In genomic region chr3:50608278-50608677, GRCh38 we compare ENCODE assay signal across 15 cellular contexts. TPM values are rescaled to one million over a fixed set of nuclear protein-coding genes. Genes with fewer than 3 reads are reported as not detected.
DNase-seq lines count a peak whose midpoint lies in the region; ATAC-seq and TF ChIP-seq lines count a peak whose summit lies in the region.
"Had no signal": no experiment of that assay in that cellular context is flagged by ENCODE, and none has a peak within 500 bp of the region (broad histone marks: within the 10 kb centered on the region; RNA-seq: fewer than 3 reads in every experiment).

No MANE protein-coding gene starts in this region.

- DNase-seq in T-helper 1 cell (no peak), psoas muscle (peak in 1 of 2 donors; percentile 46), neural progenitor cell (ENCODE audit: low spot score) (no peak), NCI-H446 (lab: John Stamatoyannopoulos, UW) (no peak), germinal center (ENCODE audit: low spot score) (no peak)
- DNase-seq in CD4-positive, alpha-beta memory T cell: peak in 1 of 5 donors; percentile 7
- peak; percentile 26 for DNase-seq in activated naive CD8-positive, alpha-beta T cell treated with anti-CD3 and anti-CD28 coated beads, Interleukin-2, amount 50 U/mL, for 24 hours
- DNase-seq: Caco-2; endodermal cell; foreskin keratinocyte; NK-92 treated with Interleukin-12 subunit alpha and Interleukin-12 subunit beta, amount 100 ng/mL, for 24 hours; posterior cingulate gyrus had no signal

- peak overlapping the region; percentile 81 for H3K27ac ChIP-seq in CD4-positive, alpha-beta memory T cell (ENCODE audit: low read depth, low read length)
- H3K27ac ChIP-seq in psoas muscle: peak overlapping the region; percentile 91
- H3K27ac ChIP-seq in neural progenitor cell: no peak overlapping the region
- H3K27ac ChIP-seq: 22Rv1, foreskin keratinocyte had no signal

- H2AFZ ChIP-seq in neural progenitor cell (replicated peaks): no peak overlapping the region

- H3K9me3 ChIP-seq in CD4-positive, alpha-beta memory T cell (ENCODE audit: control insufficient read depth in 1 of 2, low read length in 2 of 2): no peaks in the 10 kb centered on the region
- no peaks in the 10 kb centered on the region for H3K9me3 ChIP-seq in psoas muscle
- no peaks in the 10 kb centered on the region for H3K9me3 ChIP-seq in neural progenitor cell (ENCODE audit: low read depth)
- H3K9me3 ChIP-seq: Caco-2 had no signal

- no peak overlapping the region for H3K4me2 ChIP-seq in neural progenitor cell

- no peak for ATAC-seq in activated naive CD8-positive, alpha-beta T cell treated with anti-CD3 and anti-CD28 coated beads, Interleukin-2, amount 50 U/mL, for 24 hours
- no peak for ATAC-seq in psoas muscle
- ATAC-seq: foreskin keratinocyte had no signal

- no peaks in the 10 kb centered on the region for H3K79me2 ChIP-seq in neural progenitor cell (ENCODE audit: low read depth)

- no peaks in the 10 kb centered on the region for H3K27me3 ChIP-seq in CD4-positive, alpha-beta memory T cell (ENCODE audit: insufficient read depth, low read length)
- H3K27me3 ChIP-seq in psoas muscle (ENCODE audit: insufficient read depth in 3 of 3, low read length in 2 of 3) (no peaks in the 10 kb centered on the region), neural progenitor cell (peaks cover 33% of the 10 kb centered on the region)
- H3K27me3 ChIP-seq: foreskin keratinocyte had no signal

- H3K4me3 Mint-ChIP-seq in T-helper 1 cell treated with Interleukin-12 subunit alpha and Interleukin-12 subunit beta and Interleukin-4 antibody, amounts not matched to agents 30 μg/mL and 1 μg/mL, for 36 hours: peak overlapping the region; percentile 98
- H3K4me3 Mint-ChIP-seq in CD4-positive, alpha-beta memory T cell: peak overlapping the region; percentile 92 to 99 (median 96)
- H3K4me3 Mint-ChIP-seq in activated naive CD8-positive, alpha-beta T cell treated with anti-CD3 and anti-CD28 coated beads, Interleukin-2, amount 50 U/mL, for 24 hours: peak overlapping the region; percentile 100
- H3K4me3 Mint-ChIP-seq in neural progenitor cell: no peak overlapping the region
- H3K4me3 Mint-ChIP-seq: brain, endodermal cell had no signal

- no peaks in the 10 kb centered on the region for H3K9me3 Mint-ChIP-seq in T-helper 1 cell treated with Interleukin-12 subunit alpha and Interleukin-12 subunit beta and Interleukin-4 antibody, amounts not matched to agents 30 μg/mL and 1 μg/mL, for 36 hours
- no peaks in the 10 kb centered on the region for H3K9me3 Mint-ChIP-seq in CD4-positive, alpha-beta memory T cell
- H3K9me3 Mint-ChIP-seq in activated naive CD8-positive, alpha-beta T cell treated with anti-CD3 and anti-CD28 coated beads, Interleukin-2, amount 50 U/mL, for 24 hours: no peaks in the 10 kb centered on the region
- H3K9me3 Mint-ChIP-seq in neural progenitor cell: no peaks in the 10 kb centered on the region
- H3K9me3 Mint-ChIP-seq: endodermal cell had no signal

- H3K9ac ChIP-seq in neural progenitor cell: no peak overlapping the region

- no peaks in the 10 kb centered on the region for H4K20me1 ChIP-seq in neural progenitor cell (ENCODE audit: low read depth)

- H3K36me3 Mint-ChIP-seq in T-helper 1 cell treated with Interleukin-12 subunit alpha and Interleukin-12 subunit beta and Interleukin-4 antibody, amounts not matched to agents 30 μg/mL and 1 μg/mL, for 36 hours (ENCODE audit: low read depth): peaks cover 91% of the 10 kb centered on the region
- H3K36me3 Mint-ChIP-seq in CD4-positive, alpha-beta memory T cell: peaks cover 72 to 86% of the 10 kb centered on the region in 2 donors
- H3K36me3 Mint-ChIP-seq in activated naive CD8-positive, alpha-beta T cell treated with anti-CD3 and anti-CD28 coated beads, Interleukin-2, amount 50 U/mL, for 24 hours (ENCODE audit: low read depth): peaks cover 90% of the 10 kb centered on the region
- no peaks in the 10 kb centered on the region for H3K36me3 Mint-ChIP-seq in neural progenitor cell
- H3K36me3 Mint-ChIP-seq: brain had no signal

- peaks cover 12% of the 10 kb centered on the region for H3F3A ChIP-seq in neural progenitor cell (ENCODE audit: low read depth)

- intact Hi-C loops in CD4-positive, alpha-beta memory T cell (cut with micrococcal nuclease): no loop called here
- intact Hi-C loops in psoas muscle (cut with DNase I): no loop called here

- POLR2A ChIA-PET in CD4-positive, alpha-beta memory T cell (lab: Charles Lee; ENCODE audit: partially characterized antibody): interaction anchor here (0.8 to 26.0 kb wide), 8 partner anchors 9 to 891 kb away, joined by 3 to 1072 read pairs (median 12); partner anchors contain the start of genes C3orf18, DCAF1, HEMK1 and MAPKAPK3

- peaks cover 61% of the 10 kb centered on the region for H3K36me3 ChIP-seq in CD4-positive, alpha-beta memory T cell (ENCODE audit: insufficient read depth, low read length)
- H3K36me3 ChIP-seq in psoas muscle (ENCODE audit: insufficient read depth in 1 of 2, low read depth in 1 of 2) (peaks cover 15 to 33% of the 10 kb centered on the region in 2 donors), neural progenitor cell (no peaks in the 10 kb centered on the region)

- TF ChIP-seq CTCF in psoas muscle (IDR thresholded peaks at IDR 0.05) (no peak), neural progenitor cell (IDR thresholded peaks at IDR 0.05) (no peak)

- peak overlapping the region; percentile 93 to 96 for H3K4me3 ChIP-seq in CD4-positive, alpha-beta memory T cell (ENCODE audit: low read length in 2 of 2)
- H3K4me3 ChIP-seq in psoas muscle: peak overlapping the region; percentile 89
- H3K4me3 ChIP-seq in neural progenitor cell: no peak overlapping the region

- no peaks in the 10 kb centered on the region for H3K27me3 Mint-ChIP-seq in T-helper 1 cell treated with Interleukin-12 subunit alpha and Interleukin-12 subunit beta and Interleukin-4 antibody, amounts not matched to agents 30 μg/mL and 1 μg/mL, for 36 hours (ENCODE audit: low read depth)
- H3K27me3 Mint-ChIP-seq in CD4-positive, alpha-beta memory T cell: no peaks in the 10 kb centered on the region
- peaks cover 2% of the 10 kb centered on the region for H3K27me3 Mint-ChIP-seq in activated naive CD8-positive, alpha-beta T cell treated with anti-CD3 and anti-CD28 coated beads, Interleukin-2, amount 50 U/mL, for 24 hours
- peaks cover 9% of the 10 kb centered on the region for H3K27me3 Mint-ChIP-seq in neural progenitor cell (ENCODE audit: insufficient read depth, low read depth)

- peaks cover 42% of the 10 kb centered on the region for H3K4me1 Mint-ChIP-seq in T-helper 1 cell treated with Interleukin-12 subunit alpha and Interleukin-12 subunit beta and Interleukin-4 antibody, amounts not matched to agents 30 μg/mL and 1 μg/mL, for 36 hours (ENCODE audit: low read depth)
- H3K4me1 Mint-ChIP-seq in CD4-positive, alpha-beta memory T cell: peaks cover 55 to 90% (median 70%) of the 10 kb centered on the region in 4 donors
- H3K4me1 Mint-ChIP-seq in activated naive CD8-positive, alpha-beta T cell treated with anti-CD3 and anti-CD28 coated beads, Interleukin-2, amount 50 U/mL, for 24 hours: peaks cover 61% of the 10 kb centered on the region
- H3K4me1 Mint-ChIP-seq in neural progenitor cell: peaks cover 18% of the 10 kb centered on the region

- CTCF ChIA-PET in CD4-positive, alpha-beta memory T cell (lab: Charles Lee; ENCODE audit: partially characterized antibody): interaction anchor here (1.0 to 24.7 kb wide), 7 partner anchors 7 to 782 kb away, joined by 3 to 996 read pairs (median 11); partner anchors contain the start of genes C3orf18 and HEMK1

- H3K4me1 ChIP-seq in CD4-positive, alpha-beta memory T cell (ENCODE audit: insufficient read depth, low read length): peaks cover 71% of the 10 kb centered on the region
- H3K4me1 ChIP-seq in psoas muscle (peaks cover 81% of the 10 kb centered on the region), neural progenitor cell (peaks cover 14% of the 10 kb centered on the region)

- peak overlapping the region; percentile 99 for H3K27ac Mint-ChIP-seq in T-helper 1 cell treated with Interleukin-12 subunit alpha and Interleukin-12 subunit beta and Interleukin-4 antibody, amounts not matched to agents 30 μg/mL and 1 μg/mL, for 36 hours
- peak overlapping the region; percentile 90 to 97 (median 94) for H3K27ac Mint-ChIP-seq in CD4-positive, alpha-beta memory T cell
- peak overlapping the region; percentile 100 for H3K27ac Mint-ChIP-seq in activated naive CD8-positive, alpha-beta T cell treated with anti-CD3 and anti-CD28 coated beads, Interleukin-2, amount 50 U/mL, for 24 hours
- H3K27ac Mint-ChIP-seq in neural progenitor cell: no peak overlapping the region
- H3K27ac Mint-ChIP-seq: brain, endodermal cell had no signal

- WGBS in psoas muscle, 3 donors: 72 to 88% (median 73%) methylated on average over 7 of the region's 7 CpGs

RNA-seq across cellular contexts. Expression of gene CISH, which starts 3.3 kb away (rescaled TPM):
- total RNA-seq in CD4-positive, alpha-beta memory T cell: 10 to 100 TPM; 14.7 to 15.2 TPM
- polyA plus RNA-seq in CD4-positive, alpha-beta memory T cell: 100 to 1,000 TPM in 1 of 2 donors, 10 to 100 TPM in 1; 92.1 to 248 TPM
- total RNA-seq in psoas muscle: 10 to 100 TPM; 16.9 to 75.1 (median 50.4) TPM
- 10 to 100 TPM; 12.8 to 36.5 (median 18.5) TPM for polyA plus RNA-seq in psoas muscle
- total RNA-seq in neural progenitor cell (ENCODE audit: low replicate concordance): 0.32 and 0.90 TPM in 2 replicates

RNA-seq across cellular contexts. Expression of gene MAPKAPK3, which starts 8.7 kb away (rescaled TPM):
- total RNA-seq in CD4-positive, alpha-beta memory T cell: 10 to 100 TPM; 36.4 to 40.1 TPM
- 10 to 100 TPM; 71.2 to 93.2 TPM for polyA plus RNA-seq in CD4-positive, alpha-beta memory T cell
- total RNA-seq in psoas muscle (100 to 1,000 TPM in 3 of 4 donors, 10 to 100 TPM in 1; 88.2 to 277 (median 187) TPM), neural progenitor cell (ENCODE audit: low replicate concordance) (47.7 and 77.5 TPM in 2 replicates)
- 100 to 1,000 TPM; 213 to 409 (median 328) TPM for polyA plus RNA-seq in psoas muscle

RNA-seq across cellular contexts. Expression of gene HEMK1, which starts 39.0 kb away (rescaled TPM):
- 10 to 100 TPM; 55.3 to 56.7 TPM for total RNA-seq in CD4-positive, alpha-beta memory T cell
- 10 to 100 TPM; 21.2 to 36.7 TPM for polyA plus RNA-seq in CD4-positive, alpha-beta memory T cell
- total RNA-seq in psoas muscle: 10 to 100 TPM in 2 of 4 donors, 1 to 10 TPM in 2; 6.1 to 16.2 (median 9.3) TPM
- polyA plus RNA-seq in psoas muscle: 10 to 100 TPM in 1 of 3 donors, 1 to 10 TPM in 2; 6.4 to 12.8 (median 10.0) TPM
- total RNA-seq in neural progenitor cell (ENCODE audit: low replicate concordance): 9.3 and 20.8 TPM in 2 replicates

RNA-seq across cellular contexts. Expression of gene C3orf18, which starts 40.7 kb away (rescaled TPM):
- total RNA-seq in CD4-positive, alpha-beta memory T cell: 10 to 100 TPM; 14.3 to 16.2 TPM
- 10 to 100 TPM; 14.2 to 22.3 TPM for polyA plus RNA-seq in CD4-positive, alpha-beta memory T cell
- 10 to 100 TPM in 3 of 4 donors, 1 to 10 TPM in 1; 7.3 to 30.1 (median 15.2) TPM for total RNA-seq in psoas muscle
- polyA plus RNA-seq in psoas muscle: 10 to 100 TPM; 14.0 to 26.3 (median 18.8) TPM
- total RNA-seq in neural progenitor cell (ENCODE audit: low replicate concordance): 8.5 and 15.6 TPM in 2 replicates
